ENCODE assay signal across 1 cellular context in the genomic region with DNA sequence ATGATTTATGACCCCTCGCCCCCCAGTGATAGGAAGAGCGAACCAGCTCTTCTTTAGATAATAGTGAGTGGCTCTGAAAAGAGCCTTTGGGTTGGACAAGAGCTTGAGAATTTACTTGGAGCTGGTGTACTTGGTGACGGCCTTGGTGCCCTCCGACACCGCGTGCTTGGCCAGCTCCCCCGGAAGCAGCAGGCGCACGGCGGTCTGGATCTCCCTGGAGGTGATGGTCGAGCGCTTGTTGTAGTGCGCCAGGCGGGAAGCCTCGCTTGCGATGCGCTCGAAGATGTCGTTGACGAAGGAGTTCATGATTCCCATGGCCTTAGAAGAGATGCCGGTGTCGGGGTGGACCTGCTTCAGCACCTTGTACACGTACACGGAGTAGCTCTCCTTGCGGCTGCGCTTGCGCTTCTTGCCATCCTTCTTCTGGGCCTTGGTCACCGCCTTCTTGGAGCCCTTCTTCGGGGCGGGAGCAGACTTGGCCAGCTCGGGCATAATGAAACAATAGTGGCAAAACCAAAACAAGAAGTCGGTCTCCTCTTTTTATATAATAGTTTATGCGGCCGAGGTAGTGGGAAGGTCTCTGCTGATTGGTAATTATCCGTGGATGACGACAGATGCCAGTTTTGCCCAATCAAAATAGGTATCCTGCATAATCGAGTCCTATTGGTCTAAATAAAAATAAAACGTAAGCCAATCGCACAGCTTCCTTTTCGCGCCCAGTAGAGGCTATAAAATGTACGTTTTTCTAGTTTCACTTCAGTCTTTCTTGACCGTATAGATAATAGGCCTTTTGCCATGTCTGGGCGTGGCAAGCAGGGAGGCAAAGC.
A peak's percentile ranks its signal among the peaks of the same experiment; 100 is the strongest.
TF ChIP-seq lines count a peak whose summit lies in the region.
"Not testable (repeated sequence)": the region's sequence is repeated elsewhere in the genome, so short reads cannot be mapped to it uniquely, and the experiment has no call there.

No MANE protein-coding gene starts in this region.

TF ChIP-seq in HepG2, 621 proteins besides CTCF, POLR2A, EP300 and RAD21 (continued from another document):
- TF ChIP-seq, protein P1, sequence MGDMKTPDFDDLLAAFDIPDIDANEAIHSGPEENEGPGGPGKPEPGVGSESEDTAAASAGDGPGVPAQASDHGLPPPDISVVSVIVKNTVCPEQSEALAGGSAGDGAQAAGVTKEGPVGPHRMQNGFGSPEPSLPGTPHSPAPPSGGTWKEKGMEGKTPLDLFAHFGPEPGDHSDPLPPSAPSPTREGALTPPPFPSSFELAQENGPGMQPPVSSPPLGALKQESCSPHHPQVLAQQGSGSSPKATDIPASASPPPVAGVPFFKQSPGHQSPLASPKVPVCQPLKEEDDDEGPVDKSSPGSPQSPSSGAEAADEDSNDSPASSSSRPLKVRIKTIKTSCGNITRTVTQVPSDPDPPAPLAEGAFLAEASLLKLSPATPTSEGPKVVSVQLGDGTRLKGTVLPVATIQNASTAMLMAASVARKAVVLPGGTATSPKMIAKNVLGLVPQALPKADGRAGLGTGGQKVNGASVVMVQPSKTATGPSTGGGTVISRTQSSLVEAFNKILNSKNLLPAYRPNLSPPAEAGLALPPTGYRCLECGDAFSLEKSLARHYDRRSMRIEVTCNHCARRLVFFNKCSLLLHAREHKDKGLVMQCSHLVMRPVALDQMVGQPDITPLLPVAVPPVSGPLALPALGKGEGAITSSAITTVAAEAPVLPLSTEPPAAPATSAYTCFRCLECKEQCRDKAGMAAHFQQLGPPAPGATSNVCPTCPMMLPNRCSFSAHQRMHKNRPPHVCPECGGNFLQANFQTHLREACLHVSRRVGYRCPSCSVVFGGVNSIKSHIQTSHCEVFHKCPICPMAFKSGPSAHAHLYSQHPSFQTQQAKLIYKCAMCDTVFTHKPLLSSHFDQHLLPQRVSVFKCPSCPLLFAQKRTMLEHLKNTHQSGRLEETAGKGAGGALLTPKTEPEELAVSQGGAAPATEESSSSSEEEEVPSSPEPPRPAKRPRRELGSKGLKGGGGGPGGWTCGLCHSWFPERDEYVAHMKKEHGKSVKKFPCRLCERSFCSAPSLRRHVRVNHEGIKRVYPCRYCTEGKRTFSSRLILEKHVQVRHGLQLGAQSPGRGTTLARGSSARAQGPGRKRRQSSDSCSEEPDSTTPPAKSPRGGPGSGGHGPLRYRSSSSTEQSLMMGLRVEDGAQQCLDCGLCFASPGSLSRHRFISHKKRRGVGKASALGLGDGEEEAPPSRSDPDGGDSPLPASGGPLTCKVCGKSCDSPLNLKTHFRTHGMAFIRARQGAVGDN (CRISPR knock-in tag; IDR thresholded peaks at IDR 0.05): peak; percentile 95
- TF ChIP-seq, protein P2, sequence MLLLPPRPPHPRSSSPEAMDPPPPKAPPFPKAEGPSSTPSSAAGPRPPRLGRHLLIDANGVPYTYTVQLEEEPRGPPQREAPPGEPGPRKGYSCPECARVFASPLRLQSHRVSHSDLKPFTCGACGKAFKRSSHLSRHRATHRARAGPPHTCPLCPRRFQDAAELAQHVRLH (CRISPR knock-in tag; IDR thresholded peaks at IDR 0.05; ENCODE audit: borderline replicate concordance, low read depth): peak; percentile 48; the same call in 1 of the 2 replicates
- TF ChIP-seq AHR (CRISPR knock-in tag; IDR thresholded peaks at IDR 0.05) (peak; percentile 76; the same call in 1 of the 2 replicates), ZFY (CRISPR knock-in tag; IDR thresholded peaks at IDR 0.05) (peak; percentile 74), SRY (CRISPR knock-in tag; IDR thresholded peaks at IDR 0.05) (peak; percentile 49; the same call in 1 of the 2 replicates), ELF3 (CRISPR knock-in tag; IDR thresholded peaks at IDR 0.05) (peak; percentile 53), FOXO1 (CRISPR knock-in tag; IDR thresholded peaks at IDR 0.05) (peak; percentile 58; the same call in 1 of the 2 replicates), ZNF350 (CRISPR knock-in tag; IDR thresholded peaks at IDR 0.05; ENCODE audit: borderline replicate concordance, low read depth) (peak; percentile 43; the same call in 1 of the 2 replicates), ZNF138 (CRISPR knock-in tag; IDR thresholded peaks at IDR 0.05; ENCODE audit: low read depth) (peak; percentile 27; the same call in 1 of the 2 replicates), ZNF451 (CRISPR knock-in tag; IDR thresholded peaks at IDR 0.05) (0 out of 2 replicates have a peak, but pooled peaks have one; percentile 59), ZNF354B (CRISPR knock-in tag; IDR thresholded peaks at IDR 0.05) (0 out of 2 replicates have a peak, but pooled peaks have one; percentile 66), NR2C2 (CRISPR knock-in tag; IDR thresholded peaks at IDR 0.05; ENCODE audit: borderline replicate concordance) (0 out of 2 replicates have a peak, but pooled peaks have one; percentile 44), SIN3A (IDR thresholded peaks at IDR 0.05; ENCODE audit: borderline replicate concordance, low read depth, low read length) (peak; percentile 65; the same call in 1 of the 2 replicates), HNRNPL (IDR thresholded peaks at IDR 0.05; ENCODE audit: low read depth, low read length) (0 out of 2 replicates have a peak, but pooled peaks have one; percentile 29), DMAP1 (CRISPR knock-in tag; IDR thresholded peaks at IDR 0.05) (peak; percentile 90), FOXA1 (CRISPR knock-in tag; IDR thresholded peaks at IDR 0.05) (0 out of 2 replicates have a peak, but pooled peaks have one; percentile 15), ARHGAP35 (CRISPR knock-in tag; IDR thresholded peaks at IDR 0.05; ENCODE audit: borderline replicate concordance) (peak; percentile 71; the same call in 1 of the 2 replicates), HDAC2 (CRISPR knock-in tag; IDR thresholded peaks at IDR 0.05) (0 out of 2 replicates have a peak, but pooled peaks have one; percentile 23), PAX8 (CRISPR knock-in tag; IDR thresholded peaks at IDR 0.05; ENCODE audit: borderline replicate concordance) (0 out of 2 replicates have a peak, but pooled peaks have one; percentile 51), ZBTB42 (CRISPR knock-in tag; IDR thresholded peaks at IDR 0.05) (0 out of 2 replicates have a peak, but pooled peaks have one; percentile 5), ATF7-NPFF (CRISPR knock-in tag; IDR thresholded peaks at IDR 0.05; ENCODE audit: low read depth) (0 out of 2 replicates have a peak, but pooled peaks have one; percentile 49), ZNF891 (CRISPR knock-in tag; IDR thresholded peaks at IDR 0.05) (peak; percentile 39; the same call in 1 of the 2 replicates), ZNF720 (CRISPR knock-in tag; IDR thresholded peaks at IDR 0.05) (peak; percentile 79; the same call in 1 of the 2 replicates), TARDBP (CRISPR knock-in tag; IDR thresholded peaks at IDR 0.05) (peak; percentile 53; the same call in 1 of the 2 replicates), KDM4B (CRISPR knock-in tag; IDR thresholded peaks at IDR 0.05) (0 out of 2 replicates have a peak, but pooled peaks have one; percentile 44), RBM39 (IDR thresholded peaks at IDR 0.05; ENCODE audit: low read depth, low read length, poor library complexity, severe bottlenecking) (peak; percentile 24), ZNF781 (CRISPR knock-in tag; IDR thresholded peaks at IDR 0.05; ENCODE audit: borderline replicate concordance, not compliant biosample characterization) (peak; percentile 8)
- TF ChIP-seq, protein P3, sequence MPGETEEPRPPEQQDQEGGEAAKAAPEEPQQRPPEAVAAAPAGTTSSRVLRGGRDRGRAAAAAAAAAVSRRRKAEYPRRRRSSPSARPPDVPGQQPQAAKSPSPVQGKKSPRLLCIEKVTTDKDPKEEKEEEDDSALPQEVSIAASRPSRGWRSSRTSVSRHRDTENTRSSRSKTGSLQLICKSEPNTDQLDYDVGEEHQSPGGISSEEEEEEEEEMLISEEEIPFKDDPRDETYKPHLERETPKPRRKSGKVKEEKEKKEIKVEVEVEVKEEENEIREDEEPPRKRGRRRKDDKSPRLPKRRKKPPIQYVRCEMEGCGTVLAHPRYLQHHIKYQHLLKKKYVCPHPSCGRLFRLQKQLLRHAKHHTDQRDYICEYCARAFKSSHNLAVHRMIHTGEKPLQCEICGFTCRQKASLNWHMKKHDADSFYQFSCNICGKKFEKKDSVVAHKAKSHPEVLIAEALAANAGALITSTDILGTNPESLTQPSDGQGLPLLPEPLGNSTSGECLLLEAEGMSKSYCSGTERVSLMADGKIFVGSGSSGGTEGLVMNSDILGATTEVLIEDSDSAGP (CRISPR knock-in tag; IDR thresholded peaks at IDR 0.05; ENCODE audit: borderline replicate concordance): peak; percentile 41; the same call in 1 of the 2 replicates
- TF ChIP-seq, protein P4, sequence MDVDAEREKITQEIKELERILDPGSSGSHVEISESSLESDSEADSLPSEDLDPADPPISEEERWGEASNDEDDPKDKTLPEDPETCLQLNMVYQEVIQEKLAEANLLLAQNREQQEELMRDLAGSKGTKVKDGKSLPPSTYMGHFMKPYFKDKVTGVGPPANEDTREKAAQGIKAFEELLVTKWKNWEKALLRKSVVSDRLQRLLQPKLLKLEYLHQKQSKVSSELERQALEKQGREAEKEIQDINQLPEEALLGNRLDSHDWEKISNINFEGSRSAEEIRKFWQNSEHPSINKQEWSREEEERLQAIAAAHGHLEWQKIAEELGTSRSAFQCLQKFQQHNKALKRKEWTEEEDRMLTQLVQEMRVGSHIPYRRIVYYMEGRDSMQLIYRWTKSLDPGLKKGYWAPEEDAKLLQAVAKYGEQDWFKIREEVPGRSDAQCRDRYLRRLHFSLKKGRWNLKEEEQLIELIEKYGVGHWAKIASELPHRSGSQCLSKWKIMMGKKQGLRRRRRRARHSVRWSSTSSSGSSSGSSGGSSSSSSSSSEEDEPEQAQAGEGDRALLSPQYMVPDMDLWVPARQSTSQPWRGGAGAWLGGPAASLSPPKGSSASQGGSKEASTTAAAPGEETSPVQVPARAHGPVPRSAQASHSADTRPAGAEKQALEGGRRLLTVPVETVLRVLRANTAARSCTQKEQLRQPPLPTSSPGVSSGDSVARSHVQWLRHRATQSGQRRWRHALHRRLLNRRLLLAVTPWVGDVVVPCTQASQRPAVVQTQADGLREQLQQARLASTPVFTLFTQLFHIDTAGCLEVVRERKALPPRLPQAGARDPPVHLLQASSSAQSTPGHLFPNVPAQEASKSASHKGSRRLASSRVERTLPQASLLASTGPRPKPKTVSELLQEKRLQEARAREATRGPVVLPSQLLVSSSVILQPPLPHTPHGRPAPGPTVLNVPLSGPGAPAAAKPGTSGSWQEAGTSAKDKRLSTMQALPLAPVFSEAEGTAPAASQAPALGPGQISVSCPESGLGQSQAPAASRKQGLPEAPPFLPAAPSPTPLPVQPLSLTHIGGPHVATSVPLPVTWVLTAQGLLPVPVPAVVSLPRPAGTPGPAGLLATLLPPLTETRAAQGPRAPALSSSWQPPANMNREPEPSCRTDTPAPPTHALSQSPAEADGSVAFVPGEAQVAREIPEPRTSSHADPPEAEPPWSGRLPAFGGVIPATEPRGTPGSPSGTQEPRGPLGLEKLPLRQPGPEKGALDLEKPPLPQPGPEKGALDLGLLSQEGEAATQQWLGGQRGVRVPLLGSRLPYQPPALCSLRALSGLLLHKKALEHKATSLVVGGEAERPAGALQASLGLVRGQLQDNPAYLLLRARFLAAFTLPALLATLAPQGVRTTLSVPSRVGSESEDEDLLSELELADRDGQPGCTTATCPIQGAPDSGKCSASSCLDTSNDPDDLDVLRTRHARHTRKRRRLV (CRISPR knock-in tag; IDR thresholded peaks at IDR 0.05): peak; percentile 49; the same call in 1 of the 2 replicates
- not testable (repeated sequence) for TF ChIP-seq FOXA1 (IDR thresholded peaks at IDR 0.05)
- TF ChIP-seq, protein P5, sequence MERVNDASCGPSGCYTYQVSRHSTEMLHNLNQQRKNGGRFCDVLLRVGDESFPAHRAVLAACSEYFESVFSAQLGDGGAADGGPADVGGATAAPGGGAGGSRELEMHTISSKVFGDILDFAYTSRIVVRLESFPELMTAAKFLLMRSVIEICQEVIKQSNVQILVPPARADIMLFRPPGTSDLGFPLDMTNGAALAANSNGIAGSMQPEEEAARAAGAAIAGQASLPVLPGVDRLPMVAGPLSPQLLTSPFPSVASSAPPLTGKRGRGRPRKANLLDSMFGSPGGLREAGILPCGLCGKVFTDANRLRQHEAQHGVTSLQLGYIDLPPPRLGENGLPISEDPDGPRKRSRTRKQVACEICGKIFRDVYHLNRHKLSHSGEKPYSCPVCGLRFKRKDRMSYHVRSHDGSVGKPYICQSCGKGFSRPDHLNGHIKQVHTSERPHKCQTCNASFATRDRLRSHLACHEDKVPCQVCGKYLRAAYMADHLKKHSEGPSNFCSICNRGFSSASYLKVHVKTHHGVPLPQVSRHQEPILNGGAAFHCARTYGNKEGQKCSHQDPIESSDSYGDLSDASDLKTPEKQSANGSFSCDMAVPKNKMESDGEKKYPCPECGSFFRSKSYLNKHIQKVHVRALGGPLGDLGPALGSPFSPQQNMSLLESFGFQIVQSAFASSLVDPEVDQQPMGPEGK (CRISPR knock-in tag; IDR thresholded peaks at IDR 0.05): 0 out of 2 replicates have a peak, but pooled peaks have one; percentile 19
- TF ChIP-seq, protein P6, sequence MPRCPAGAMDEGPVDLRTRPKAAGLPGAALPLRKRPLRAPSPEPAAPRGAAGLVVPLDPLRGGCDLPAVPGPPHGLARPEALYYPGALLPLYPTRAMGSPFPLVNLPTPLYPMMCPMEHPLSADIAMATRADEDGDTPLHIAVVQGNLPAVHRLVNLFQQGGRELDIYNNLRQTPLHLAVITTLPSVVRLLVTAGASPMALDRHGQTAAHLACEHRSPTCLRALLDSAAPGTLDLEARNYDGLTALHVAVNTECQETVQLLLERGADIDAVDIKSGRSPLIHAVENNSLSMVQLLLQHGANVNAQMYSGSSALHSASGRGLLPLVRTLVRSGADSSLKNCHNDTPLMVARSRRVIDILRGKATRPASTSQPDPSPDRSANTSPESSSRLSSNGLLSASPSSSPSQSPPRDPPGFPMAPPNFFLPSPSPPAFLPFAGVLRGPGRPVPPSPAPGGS (CRISPR knock-in tag; IDR thresholded peaks at IDR 0.05): peak; percentile 64; the same call in 1 of the 2 replicates
- TF ChIP-seq, protein P7, sequence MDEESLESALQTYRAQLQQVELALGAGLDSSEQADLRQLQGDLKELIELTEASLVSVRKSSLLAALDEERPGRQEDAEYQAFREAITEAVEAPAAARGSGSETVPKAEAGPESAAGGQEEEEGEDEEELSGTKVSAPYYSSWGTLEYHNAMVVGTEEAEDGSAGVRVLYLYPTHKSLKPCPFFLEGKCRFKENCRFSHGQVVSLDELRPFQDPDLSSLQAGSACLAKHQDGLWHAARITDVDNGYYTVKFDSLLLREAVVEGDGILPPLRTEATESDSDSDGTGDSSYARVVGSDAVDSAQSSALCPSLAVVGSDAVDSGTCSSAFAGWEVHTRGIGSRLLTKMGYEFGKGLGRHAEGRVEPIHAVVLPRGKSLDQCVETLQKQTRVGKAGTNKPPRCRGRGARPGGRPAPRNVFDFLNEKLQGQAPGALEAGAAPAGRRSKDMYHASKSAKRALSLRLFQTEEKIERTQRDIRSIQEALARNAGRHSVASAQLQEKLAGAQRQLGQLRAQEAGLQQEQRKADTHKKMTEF (CRISPR knock-in tag; IDR thresholded peaks at IDR 0.05): peak; percentile 64
- TF ChIP-seq, protein P8, sequence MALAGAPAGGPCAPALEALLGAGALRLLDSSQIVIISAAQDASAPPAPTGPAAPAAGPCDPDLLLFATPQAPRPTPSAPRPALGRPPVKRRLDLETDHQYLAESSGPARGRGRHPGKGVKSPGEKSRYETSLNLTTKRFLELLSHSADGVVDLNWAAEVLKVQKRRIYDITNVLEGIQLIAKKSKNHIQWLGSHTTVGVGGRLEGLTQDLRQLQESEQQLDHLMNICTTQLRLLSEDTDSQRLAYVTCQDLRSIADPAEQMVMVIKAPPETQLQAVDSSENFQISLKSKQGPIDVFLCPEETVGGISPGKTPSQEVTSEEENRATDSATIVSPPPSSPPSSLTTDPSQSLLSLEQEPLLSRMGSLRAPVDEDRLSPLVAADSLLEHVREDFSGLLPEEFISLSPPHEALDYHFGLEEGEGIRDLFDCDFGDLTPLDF (CRISPR knock-in tag; IDR thresholded peaks at IDR 0.05): peak; percentile 94
